ENCODE assay signal across 17 cellular contexts in the genomic region with DNA sequence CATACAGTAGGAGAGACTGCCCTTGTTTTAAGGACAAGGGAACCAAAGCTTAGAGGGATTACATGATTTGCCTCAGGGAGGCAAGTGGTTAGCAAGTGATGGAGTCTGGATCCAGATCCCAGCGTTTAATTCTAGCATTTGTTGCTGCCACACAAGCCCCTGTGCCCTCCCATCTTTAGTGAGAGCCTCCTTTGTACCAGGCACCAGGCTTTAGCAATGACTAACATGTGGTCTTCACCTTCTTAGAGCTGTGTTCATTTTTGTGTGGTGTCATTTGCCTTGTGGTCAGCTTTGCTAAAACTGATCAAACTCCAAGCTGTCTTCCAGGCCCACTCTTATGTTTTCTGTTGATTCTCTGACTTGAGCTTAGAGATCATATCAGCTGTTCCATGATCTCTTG.
DNase-seq lines count a peak whose midpoint lies in the region; ATAC-seq and TF ChIP-seq lines count a peak whose summit lies in the region.
"Had no signal": no experiment of that assay in that cellular context is flagged by ENCODE, and none has a peak within 500 bp of the region (broad histone marks: within the 10 kb centered on the region; RNA-seq: fewer than 3 reads in every experiment).

No MANE protein-coding gene starts in this region.

- H3K9me3 Mint-ChIP-seq in activated naive CD4-positive, alpha-beta T cell treated with anti-CD3 and anti-CD28 coated beads, Interleukin-2, amount 50 U/mL, for 72 hours = peaks cover 3 to 9% of the 10 kb centered on the region in 2 donors
- H3K9me3 Mint-ChIP-seq in activated naive CD4-positive, alpha-beta T cell treated with anti-CD3 and anti-CD28 coated beads, Interleukin-2, amount 10 ng/mL, durations not matched to agents 7 days and 5 days = peaks cover 11% of the 10 kb centered on the region
- peaks cover 4% of the 10 kb centered on the region for H3K9me3 Mint-ChIP-seq in type B pancreatic cell

- no peak overlapping the region for H3K4me3 Mint-ChIP-seq in activated naive CD4-positive, alpha-beta T cell treated with anti-CD3 and anti-CD28 coated beads, Interleukin-2, amount 10 ng/mL, durations not matched to agents 7 days and 5 days
- no peak overlapping the region for H3K4me3 Mint-ChIP-seq in type B pancreatic cell

- DNase-seq in activated naive CD4-positive, alpha-beta T cell treated with anti-CD3 and anti-CD28 coated beads, Interleukin-2, amount 50 U/mL, for 72 hours (ENCODE audit: low spot score in 2 of 2) = no peak
- no peak for DNase-seq in activated naive CD4-positive, alpha-beta T cell treated with anti-CD3 and anti-CD28 coated beads, Interleukin-2, amount 10 ng/mL, durations not matched to agents 7 days and 5 days
- DNase-seq in WERI-Rb-1 (peak; percentile 15), islet precursor cell (peak; percentile 13), type B pancreatic cell (ENCODE audit: extremely low spot score, unreplicated experiment) (no peak)
- no peak for DNase-seq in stimulated activated naive CD8-positive, alpha-beta T cell treated with anti-CD3 and anti-CD28 coated beads, Interleukin-15, Interleukin-2, amounts not matched to agents 100 U/mL and 50 U/mL, for 24 hours
- DNase-seq: DMS 273 treated with DMSO at 0.1 percent for 48 hours, GF-D8, KBM-7, NCI-H1092, NCI-H2081 treated with DMSO at 0.1 percent for 48 hours, NCI-H510A, NCI-H774, SHP77 had no signal

- no peaks in the 10 kb centered on the region for H3K9me3 ChIP-seq in WERI-Rb-1 (ENCODE audit: severe bottlenecking)
- H3K9me3 ChIP-seq: Peyer's patch had no signal

- TF ChIP-seq POLR2A in GM18505 (IDR thresholded peaks at IDR 0.05; ENCODE audit: borderline replicate concordance, extremely low read depth, insufficient read depth, insufficient read length) = no peak

- H3K27me3 ChIP-seq in WERI-Rb-1 (ENCODE audit: insufficient read depth, low read depth, severe bottlenecking) = no peaks in the 10 kb centered on the region
- H3K27me3 ChIP-seq: Peyer's patch had no signal

- peaks cover 31% of the 10 kb centered on the region for H3K4me1 Mint-ChIP-seq in activated naive CD4-positive, alpha-beta T cell treated with anti-CD3 and anti-CD28 coated beads, Interleukin-2, amount 10 ng/mL, durations not matched to agents 7 days and 5 days
- peaks cover 29% of the 10 kb centered on the region for H3K4me1 Mint-ChIP-seq in type B pancreatic cell (ENCODE audit: unreplicated experiment)

- H3K36me3 Mint-ChIP-seq in activated naive CD4-positive, alpha-beta T cell treated with anti-CD3 and anti-CD28 coated beads, Interleukin-2, amount 50 U/mL, for 72 hours = peaks cover 0 to 12% of the 10 kb centered on the region in 2 donors
- H3K36me3 Mint-ChIP-seq in activated naive CD4-positive, alpha-beta T cell treated with anti-CD3 and anti-CD28 coated beads, Interleukin-2, amount 10 ng/mL, durations not matched to agents 7 days and 5 days = no peaks in the 10 kb centered on the region
- H3K36me3 Mint-ChIP-seq in type B pancreatic cell = no peaks in the 10 kb centered on the region

- H3K4me3 ChIP-seq in WERI-Rb-1 (ENCODE audit: low read depth, low read length) = no peak overlapping the region
- H3K4me3 ChIP-seq: Peyer's patch had no signal

- CTCF ChIA-PET in activated naive CD4-positive, alpha-beta T cell treated with anti-CD3 and anti-CD28 coated beads, Interleukin-2, amount 10 ng/mL, durations not matched to agents 7 days and 5 days (lab: Charles Lee) = interaction anchor here (0.6 to 1.7 kb wide), 3 partner anchors 12 to 15 kb away, joined by 3 to 9 read pairs (median 3); no protein-coding TSS in a partner anchor

- ATAC-seq in activated naive CD4-positive, alpha-beta T cell treated with anti-CD3 and anti-CD28 coated beads, Interleukin-2, amount 50 U/mL, for 72 hours = peak; percentile 74 to 93
- ATAC-seq in stimulated activated naive CD8-positive, alpha-beta T cell treated with anti-CD3 and anti-CD28 coated beads, Interleukin-15, Interleukin-2, amounts not matched to agents 100 U/mL and 50 U/mL, for 24 hours = peak; percentile 67
- ATAC-seq in GM18505 (IDR thresholded peaks at IDR 0.05; ENCODE audit: unreplicated experiment) (no peak), GM21447 (IDR thresholded peaks at IDR 0.05; ENCODE audit: unreplicated experiment) (no peak)

- H3K36me3 ChIP-seq in WERI-Rb-1 = no peaks in the 10 kb centered on the region
- H3K36me3 ChIP-seq: Peyer's patch had no signal

- no peak overlapping the region for H3K27ac ChIP-seq in WERI-Rb-1
- H3K27ac ChIP-seq: Peyer's patch had no signal

- TF ChIP-seq CTCF in WERI-Rb-1 (IDR thresholded peaks at IDR 0.05; ENCODE audit: low read depth, low read length) = no peak
- no peak for TF ChIP-seq CTCF in type B pancreatic cell (conservative IDR thresholded peaks at IDR 0.05)

- H3K27ac Mint-ChIP-seq in activated naive CD4-positive, alpha-beta T cell treated with anti-CD3 and anti-CD28 coated beads, Interleukin-2, amount 50 U/mL, for 72 hours = peak overlapping the region in 1 of 2 donors; percentile 29
- no peak overlapping the region for H3K27ac Mint-ChIP-seq in activated naive CD4-positive, alpha-beta T cell treated with anti-CD3 and anti-CD28 coated beads, Interleukin-2, amount 10 ng/mL, durations not matched to agents 7 days and 5 days
- H3K27ac Mint-ChIP-seq in type B pancreatic cell = no peak overlapping the region

- peaks cover 52% of the 10 kb centered on the region for H3K27me3 Mint-ChIP-seq in activated naive CD4-positive, alpha-beta T cell treated with anti-CD3 and anti-CD28 coated beads, Interleukin-2, amount 10 ng/mL, durations not matched to agents 7 days and 5 days
- peaks cover 59% of the 10 kb centered on the region for H3K27me3 Mint-ChIP-seq in type B pancreatic cell

Comparison
In these comparisons a context has a peak if more than half of its experiments do, and no peak if none do; other contexts are left out.
1. ATAC-seq: peak in activated naive CD4-positive, alpha-beta T cell treated with anti-CD3 and anti-CD28 coated beads, Interleukin-2, amount 50 U/mL, for 72 hours (2 of 2) and stimulated activated naive CD8-positive, alpha-beta T cell treated with anti-CD3 and anti-CD28 coated beads, Interleukin-15, Interleukin-2, amounts not matched to agents 100 U/mL and 50 U/mL, for 24 hours (single experiment); none in GM18505 (single experiment) and GM21447 (single experiment).
2. DNase-seq: peak in WERI-Rb-1 (single experiment) and islet precursor cell (single experiment); none in activated naive CD4-positive, alpha-beta T cell treated with anti-CD3 and anti-CD28 coated beads, Interleukin-2, amount 50 U/mL, for 72 hours (0 of 2), activated naive CD4-positive, alpha-beta T cell treated with anti-CD3 and anti-CD28 coated beads, Interleukin-2, amount 10 ng/mL, durations not matched to agents 7 days and 5 days (single experiment), stimulated activated naive CD8-positive, alpha-beta T cell treated with anti-CD3 and anti-CD28 coated beads, Interleukin-15, Interleukin-2, amounts not matched to agents 100 U/mL and 50 U/mL, for 24 hours (single experiment) and type B pancreatic cell (single experiment).